ENCODE assay signal across 8 cellular contexts in the genomic region with DNA sequence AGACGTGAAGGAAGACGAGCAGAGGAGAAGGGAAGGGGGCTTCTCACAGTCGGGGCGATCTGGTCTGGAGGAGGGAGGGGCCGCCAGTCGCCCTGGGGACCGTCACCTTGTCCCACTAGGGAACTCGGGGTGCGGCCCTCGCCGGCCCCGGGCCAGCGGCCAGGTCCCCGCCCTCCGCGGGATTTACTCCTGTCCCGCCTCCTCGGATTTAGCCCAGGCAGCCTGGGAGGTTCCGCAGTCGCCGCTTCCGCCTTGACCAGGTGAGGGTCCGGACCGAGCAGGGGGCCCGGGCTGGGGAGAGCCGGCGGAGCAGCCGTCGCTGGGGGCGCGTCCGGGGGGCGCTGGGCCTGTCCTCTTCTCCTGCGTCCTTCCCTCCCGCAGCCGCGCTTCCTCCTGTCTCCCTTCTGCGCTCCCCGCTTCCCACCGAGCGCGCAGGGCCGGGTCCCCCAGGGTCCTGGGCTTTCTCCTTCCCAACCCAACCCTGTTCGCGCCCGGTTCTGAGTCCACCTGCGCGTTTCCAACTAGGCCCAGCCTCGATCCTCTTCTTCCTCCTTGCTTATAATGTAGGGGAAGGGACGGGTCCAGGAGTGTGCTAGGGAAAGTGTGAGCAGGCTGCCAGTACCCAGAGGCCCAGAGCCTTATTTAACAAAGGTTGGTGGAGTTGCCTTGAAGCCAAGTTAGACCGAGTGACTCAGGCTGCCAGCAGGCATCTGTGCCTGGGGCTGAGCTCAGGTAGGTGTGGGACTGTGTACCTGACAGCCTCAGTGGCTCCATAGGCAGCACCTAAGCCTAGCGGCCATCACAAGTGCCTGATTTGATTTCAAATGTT. TPM values are rescaled to one million over a fixed set of nuclear protein-coding genes. Genes with fewer than 3 reads are reported as not detected.
DNase-seq lines count a peak whose midpoint lies in the region; ATAC-seq and TF ChIP-seq lines count a peak whose summit lies in the region.

A gene (plus strand): TSS at position 235 of the 829 bp plus-strand sequence. CDS start 1,838 bp downstream, outside the sequence.

- intact Hi-C loops in A673 (cut with micrococcal nuclease; ENCODE audit: unreplicated experiment): no loop called here

- H3K36me3 ChIP-seq in A673 (ENCODE audit: insufficient read depth, low read length, poor library complexity, severe bottlenecking): no peaks in the 10 kb centered on the region
- H3K36me3 ChIP-seq in muscle layer of colon (ENCODE audit: insufficient read depth, low read length): no peaks in the 10 kb centered on the region

- CTCF ChIA-PET in A673 (lab: Charles Lee): no interaction called here

- H3K4me3 ChIP-seq in A673 (ENCODE audit: low read depth, low read length, poor library complexity, severe bottlenecking): peak within 1 kb of the TSS; percentile 36
- H3K4me3 ChIP-seq in LNCaP clone FGC (ENCODE audit: low read depth, low read length): peak within 1 kb of the TSS; percentile 62
- H3K4me3 ChIP-seq in epithelial cell of proximal tubule (ENCODE audit: low read depth, low read length): peak within 1 kb of the TSS; percentile 81
- H3K4me3 ChIP-seq in muscle layer of colon (ENCODE audit: low read depth in 1 of 2, low read length in 2 of 2): peak within 1 kb of the TSS; percentile 57 to 69

- no peaks in the 10 kb centered on the region for H3K4me1 ChIP-seq in A673 (ENCODE audit: insufficient read depth, low read length, poor library complexity, severe bottlenecking)
- H3K4me1 ChIP-seq in muscle layer of colon (ENCODE audit: insufficient read depth, low read length): peaks cover 21% of the 10 kb centered on the region

- POLR2A ChIA-PET in A673 (lab: Charles Lee; ENCODE audit: low non-redundant PET): interaction anchor here (0.5 kb wide), 1 partner anchor 334 kb away, joined by 5 read pairs; no protein-coding TSS in a partner anchor

- in situ Hi-C loops in GM13976 (cut with MboI; ENCODE audit: low sequenced_read_pairs, unreplicated experiment): no loop called here

- H3K9me3 ChIP-seq in A673 (ENCODE audit: low read depth, low read length, poor library complexity, severe bottlenecking): no peaks in the 10 kb centered on the region
- no peaks in the 10 kb centered on the region for H3K9me3 ChIP-seq in muscle layer of colon (ENCODE audit: low read length)

- no peak within 1 kb of the TSS for H3K9ac ChIP-seq in muscle layer of colon (ENCODE audit: low read length)

- H3K27ac ChIP-seq in A673 (ENCODE audit: low read depth, low read length, poor library complexity, severe bottlenecking) (no peak within 1 kb of the TSS), muscle layer of colon (ENCODE audit: low read depth, low read length) (peak within 1 kb of the TSS; percentile 37)

- TF ChIP-seq CTCF in A673 (conservative IDR thresholded peaks at IDR 0.05; ENCODE audit: low read depth, low read length): no peak
- no peak for TF ChIP-seq CTCF in LNCaP clone FGC (IDR thresholded peaks at IDR 0.05; ENCODE audit: control insufficient read depth, extremely low read depth, insufficient read depth)
- TF ChIP-seq CTCF in epithelial cell of proximal tubule (conservative IDR thresholded peaks at IDR 0.05; ENCODE audit: low read depth, low read length): no peak
- TF ChIP-seq CTCF in GM13976 (IDR thresholded peaks at IDR 0.05; ENCODE audit: borderline replicate concordance, control extremely low read depth, extremely low read depth, insufficient read depth, missing control alignments): no peak

- no TSS peak for BruUV-seq in A673 (replicated peaks; lab: Mats Ljungman, UMichigan)

- no peak for ATAC-seq in GM19324 (IDR thresholded peaks at IDR 0.05; ENCODE audit: low FRiP score, unreplicated experiment)

- H3K27me3 ChIP-seq in A673 (replicated peaks; ENCODE audit: insufficient read depth, low read depth, low read length, poor library complexity) (no peaks in the 10 kb centered on the region), muscle layer of colon (ENCODE audit: control insufficient read depth in 1 of 2, insufficient read depth in 2 of 2, low read length in 2 of 2) (no peaks in the 10 kb centered on the region)

- DNase-seq in A673 (ENCODE audit: low spot score): no peak
- DNase-seq in LNCaP clone FGC (ENCODE audit: low read depth): no peak
- no peak for DNase-seq in epithelial cell of proximal tubule (ENCODE audit: low read depth)
- no peak for DNase-seq in GM13976 (ENCODE audit: low spot score)
- no peak for DNase-seq in HUDEP-2 (lab: John Stamatoyannopoulos, UW; ENCODE audit: unreplicated experiment in 76 of 76)
- no peak for DNase-seq in GM19240 (ENCODE audit: insufficient read length, low spot score)

RNA-seq across cellular contexts. Expression of the gene that starts here (rescaled TPM):
- 0.90 and 1.1 TPM in 2 replicates for total RNA-seq in A673 (2021)
- 5.4 and 7.3 TPM in 2 replicates for total RNA-seq in epithelial cell of proximal tubule
